1 cellular context compared by ENCODE assay signal in genomic region chr17:78129385-78130079, GRCh38.
TF ChIP-seq lines count a peak whose summit lies in the region.

No MANE protein-coding gene starts in this region.

TF ChIP-seq in HepG2, 621 proteins besides CTCF, POLR2A, EP300 and RAD21 (continued from another document):
- TF ChIP-seq ZNF609 (CRISPR knock-in tag; IDR thresholded peaks at IDR 0.05; ENCODE audit: borderline replicate concordance) (no peak), MBNL3 (CRISPR knock-in tag; conservative IDR thresholded peaks at IDR 0.05) (no peak), TBL1XR1 (IDR thresholded peaks at IDR 0.05; ENCODE audit: borderline replicate concordance, low read length, partially characterized antibody) (no peak), ZNF136 (CRISPR knock-in tag; IDR thresholded peaks at IDR 0.05; ENCODE audit: low read depth) (no peak), ZNF737 (CRISPR knock-in tag; IDR thresholded peaks at IDR 0.05; ENCODE audit: borderline replicate concordance) (no peak), NFRKB (IDR thresholded peaks at IDR 0.05) (no peak), ZNF598 (CRISPR knock-in tag; IDR thresholded peaks at IDR 0.05; ENCODE audit: borderline replicate concordance) (0 out of 2 replicates have a peak, but pooled peaks have one; percentile 25), HHEX (CRISPR knock-in tag; IDR thresholded peaks at IDR 0.05) (no peak), ZNF678 (CRISPR knock-in tag; IDR thresholded peaks at IDR 0.05) (no peak), MED1 (CRISPR knock-in tag; IDR thresholded peaks at IDR 0.05) (no peak), ZBTB8A (CRISPR knock-in tag; IDR thresholded peaks at IDR 0.05; ENCODE audit: borderline replicate concordance, low read depth) (no peak), AHR (CRISPR knock-in tag; IDR thresholded peaks at IDR 0.05) (no peak), ZNF503 (CRISPR knock-in tag; IDR thresholded peaks at IDR 0.05) (no peak), HIC2 (CRISPR knock-in tag; IDR thresholded peaks at IDR 0.05; ENCODE audit: low read depth) (peak; percentile 41; the same call in 1 of the 2 replicates), ZNF292 (CRISPR knock-in tag; IDR thresholded peaks at IDR 0.05; ENCODE audit: borderline replicate concordance, low read depth) (0 out of 2 replicates have a peak, but pooled peaks have one; percentile 35), MLLT10 (CRISPR knock-in tag; IDR thresholded peaks at IDR 0.05) (no peak), ZBTB40 (IDR thresholded peaks at IDR 0.05) (no peak), ZBTB40 (CRISPR knock-in tag; IDR thresholded peaks at IDR 0.05) (no peak), GMEB1 (CRISPR knock-in tag; IDR thresholded peaks at IDR 0.05; ENCODE audit: borderline replicate concordance) (no peak), ZKSCAN5 (CRISPR knock-in tag; IDR thresholded peaks at IDR 0.05) (no peak), ZNF354B (CRISPR knock-in tag; IDR thresholded peaks at IDR 0.05) (no peak), ZNF432 (CRISPR knock-in tag; IDR thresholded peaks at IDR 0.05; ENCODE audit: borderline replicate concordance) (no peak), E2F5 (CRISPR knock-in tag; conservative IDR thresholded peaks at IDR 0.05) (no peak), ARNT2 (CRISPR knock-in tag; IDR thresholded peaks at IDR 0.05; ENCODE audit: low read depth) (no peak), KLF12 (CRISPR knock-in tag; IDR thresholded peaks at IDR 0.05; ENCODE audit: borderline replicate concordance) (no peak), ZBTB38 (CRISPR knock-in tag; IDR thresholded peaks at IDR 0.05) (no peak), ZNF792 (CRISPR knock-in tag; IDR thresholded peaks at IDR 0.05) (no peak), FOXP4 (CRISPR knock-in tag; IDR thresholded peaks at IDR 0.05) (0 out of 2 replicates have a peak, but pooled peaks have one; percentile 1), CC2D1A (CRISPR knock-in tag; IDR thresholded peaks at IDR 0.05) (no peak), SRSF9 (IDR thresholded peaks at IDR 0.05; ENCODE audit: borderline replicate concordance, insufficient read depth, low read depth, low read length, poor library complexity, severe bottlenecking) (no peak), ATAD3A (CRISPR knock-in tag; IDR thresholded peaks at IDR 0.05) (no peak), PRPF4 (IDR thresholded peaks at IDR 0.05; ENCODE audit: low read depth, low read length, poor library complexity, severe bottlenecking) (no peak), ZNF547 (CRISPR knock-in tag; IDR thresholded peaks at IDR 0.05) (no peak), TEAD3 (CRISPR knock-in tag; optimal IDR thresholded peaks at IDR 0.05; ENCODE audit: borderline replicate concordance) (peak; percentile 26), ZNF382 (CRISPR knock-in tag; IDR thresholded peaks at IDR 0.05; ENCODE audit: borderline replicate concordance) (no peak), ZFP62 (CRISPR knock-in tag; IDR thresholded peaks at IDR 0.05) (no peak), KDM3A (CRISPR knock-in tag; IDR thresholded peaks at IDR 0.05; ENCODE audit: low read depth) (no peak), ASH2L (IDR thresholded peaks at IDR 0.05; ENCODE audit: insufficient read length, low read depth, low read length) (no peak), LCORL (IDR thresholded peaks at IDR 0.05) (no peak), LCORL (CRISPR knock-in tag; IDR thresholded peaks at IDR 0.05) (no peak)
